In genomic region chr13:50518131-50518530, GRCh38 we compare ENCODE assay signal across 16 cellular contexts.
DNase-seq lines count a peak whose midpoint lies in the region; ATAC-seq and TF ChIP-seq lines count a peak whose summit lies in the region.
"Had no signal": no experiment of that assay in that cellular context is flagged by ENCODE, and none has a peak within 500 bp of the region (broad histone marks: within the 10 kb centered on the region; RNA-seq: fewer than 3 reads in every experiment).

No MANE protein-coding gene starts in this region.

- H3K18ac ChIP-seq in trophoblast cell (ENCODE audit: low read length) = no peak overlapping the region

- no peaks in the 10 kb centered on the region for H3K79me1 ChIP-seq in trophoblast cell (ENCODE audit: low read length)

- no CpG with 5 or more reads among the region's 2 CpGs for WGBS in trophoblast cell (ENCODE audit: extremely low coverage, insufficient coverage, insufficient read length)
- WGBS in upper lobe of left lung, 2 donors = 73 to 88% methylated on average over 2 of the region's 2 CpGs

- 0 out of 2 replicates have a peak overlapping the region, but pooled peaks have one; percentile 23 for H3K27ac ChIP-seq in VCaP
- peak overlapping the region in 58 of 59 donors; percentile 3 to 94 (median 83) for H3K27ac ChIP-seq in dorsolateral prefrontal cortex
- H3K27ac ChIP-seq in trophoblast cell (ENCODE audit: low read depth, low read length) = no peak overlapping the region
- peak overlapping the region in 3 of 4 donors; percentile 7 to 80 (median 16) for H3K27ac ChIP-seq in upper lobe of left lung

- H3K79me2 ChIP-seq in trophoblast cell (ENCODE audit: control insufficient read depth, insufficient read depth, low read length, poor library complexity) = no peaks in the 10 kb centered on the region

- no peak overlapping the region for H3K4ac ChIP-seq in trophoblast cell (ENCODE audit: low read depth, low read length)

- H4K12ac ChIP-seq in trophoblast cell (ENCODE audit: low read depth, low read length) = no peak overlapping the region

- H3K4me2 ChIP-seq in trophoblast cell (ENCODE audit: low read length) = no peak overlapping the region

- H2BK120ac ChIP-seq in trophoblast cell (ENCODE audit: insufficient read depth, low read length, poor library complexity) = no peak overlapping the region

- no peak overlapping the region for H3K14ac ChIP-seq in trophoblast cell (ENCODE audit: low read length)

- TF ChIP-seq POLR2A in upper lobe of left lung (IDR thresholded peaks at IDR 0.05) = no peak

- ATAC-seq in upper lobe of left lung (ENCODE audit: low FRiP score in 2 of 2) (no peak), GM21447 (IDR thresholded peaks at IDR 0.05; ENCODE audit: unreplicated experiment) (no peak), HG03159 (IDR thresholded peaks at IDR 0.05; ENCODE audit: unreplicated experiment) (no peak)

- H3K36me3 ChIP-seq in trophoblast cell (ENCODE audit: control insufficient read depth in 1 of 2, insufficient read depth in 2 of 2, low read length in 2 of 2) (no peaks in the 10 kb centered on the region), upper lobe of left lung (no peaks in the 10 kb centered on the region)

- peak overlapping the region in 7 of 59 donors; percentile 2 to 43 (median 23) for H3K4me3 ChIP-seq in dorsolateral prefrontal cortex
- H3K4me3 ChIP-seq in trophoblast cell (ENCODE audit: low read depth, low read length) = no peak overlapping the region
- no peak overlapping the region for H3K4me3 ChIP-seq in upper lobe of left lung

- intact Hi-C loops in dorsolateral prefrontal cortex (cut with DNase I) = loop anchor here in 1 of 2 donors (10.0 kb wide), 1 partner anchor 393 kb away; no protein-coding TSS in a partner anchor

- H2AFZ ChIP-seq in trophoblast cell (ENCODE audit: insufficient read depth, low read length, poor library complexity) = no peak overlapping the region

- no peak overlapping the region for H4K8ac ChIP-seq in trophoblast cell (ENCODE audit: low read depth, low read length)

- H3K27me3 ChIP-seq in dorsolateral prefrontal cortex (no peaks in the 10 kb centered on the region), trophoblast cell (ENCODE audit: insufficient read depth, low read length) (no peaks in the 10 kb centered on the region), upper lobe of left lung (no peaks in the 10 kb centered on the region)

- H3K9ac ChIP-seq in trophoblast cell (ENCODE audit: low read length) = no peak overlapping the region

- no peak overlapping the region for H3K23ac ChIP-seq in trophoblast cell (ENCODE audit: low read length)

- no peak overlapping the region for H2AK5ac ChIP-seq in trophoblast cell (ENCODE audit: low read length)

- no peak overlapping the region for H2BK12ac ChIP-seq in trophoblast cell (ENCODE audit: low read length)

- DNase-seq in dorsolateral prefrontal cortex (no peak), trophoblast cell (peak; percentile 76 to 86), upper lobe of left lung (no peak), amniotic stem cell (lab: John Stamatoyannopoulos, UW) (no peak)
- DNase-seq: CD4-positive, alpha-beta T cell; DMS79; GOT3; Kasumi-1; NCI-H1105 treated with DMSO at 0.1 percent for 48 hours; NCI-H187; NCI-H2171; NCI-H774; SHP77 had no signal

- TF ChIP-seq EP300 in upper lobe of left lung (IDR thresholded peaks at IDR 0.05) = no peak

- H3K4me1 ChIP-seq in trophoblast cell (ENCODE audit: control insufficient read depth in 1 of 2, insufficient read depth in 2 of 2, low read length in 2 of 2) (no peaks in the 10 kb centered on the region), upper lobe of left lung (peaks cover 51 to 67% (median 53%) of the 10 kb centered on the region in 4 donors)

- no peak overlapping the region for H2BK5ac ChIP-seq in trophoblast cell (ENCODE audit: low read depth, low read length, poor library complexity)

- TF ChIP-seq CTCF in VCaP (conservative IDR thresholded peaks at IDR 0.05) (no peak), dorsolateral prefrontal cortex (IDR thresholded peaks at IDR 0.05 in 54 of 56, conservative IDR thresholded peaks at IDR 0.05 in 2 of 56; ENCODE audit: low read depth in 1 of 56, partially characterized antibody in 56 of 56) (no peak), upper lobe of left lung (IDR thresholded peaks at IDR 0.05) (no peak)

- H3K9me3 ChIP-seq in trophoblast cell (ENCODE audit: insufficient read depth, low read depth, low read length) = no peaks in the 10 kb centered on the region
- no peaks in the 10 kb centered on the region for H3K9me3 ChIP-seq in upper lobe of left lung

- no peak overlapping the region for H4K91ac ChIP-seq in trophoblast cell (ENCODE audit: low read depth, low read length)

Comparison
In these comparisons a context has a peak if more than half of its experiments do, and no peak if none do; other contexts are left out.
1. DNase-seq: peak in trophoblast cell (2 of 2); none in dorsolateral prefrontal cortex (0 of 10), upper lobe of left lung (0 of 2) and amniotic stem cell (single experiment).